Comparison of ENCODE assay signal across 13 cellular contexts in the genomic region with DNA sequence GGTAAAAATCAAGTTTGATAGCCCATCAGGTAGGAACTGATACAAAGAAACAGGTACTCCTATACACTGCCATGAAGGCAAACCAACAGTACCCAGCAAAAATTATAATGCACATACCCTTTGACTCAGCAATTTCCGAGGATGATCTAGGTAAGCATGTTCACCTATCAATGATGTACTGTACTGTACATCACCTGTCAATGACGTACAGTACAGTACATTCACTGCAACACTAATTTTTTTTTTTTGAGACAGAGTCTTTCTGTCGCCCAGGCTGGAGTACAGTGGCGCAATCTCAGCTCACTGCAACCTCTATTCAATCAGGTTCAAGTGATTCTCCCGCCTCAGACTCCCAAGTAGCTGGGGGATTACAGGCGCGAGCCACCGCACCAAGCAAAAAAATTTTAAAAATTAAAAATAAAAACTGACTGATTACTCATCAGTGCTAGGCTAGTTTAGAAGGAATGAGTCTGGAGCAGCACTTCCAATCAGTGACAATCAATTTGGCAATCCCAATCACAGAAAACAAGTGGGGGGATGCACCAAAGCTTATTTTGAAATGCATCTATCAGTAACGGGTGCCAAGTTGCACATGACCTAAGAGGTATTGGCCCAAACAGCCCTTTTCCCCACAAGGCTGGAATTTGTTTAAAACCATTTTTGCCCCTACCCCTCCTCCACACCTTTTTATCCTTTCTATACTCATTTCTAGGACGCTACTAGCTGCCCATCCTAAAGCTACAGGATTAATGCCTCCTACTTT. TPM values are rescaled to one million over a fixed set of nuclear protein-coding genes. Genes with fewer than 3 reads are reported as not detected.
DNase-seq lines count a peak whose midpoint lies in the region; ATAC-seq, FAIRE-seq and TF ChIP-seq lines count a peak whose summit lies in the region.
"Had no signal": no experiment of that assay in that cellular context is flagged by ENCODE, and none has a peak within 500 bp of the region (broad histone marks: within the 10 kb centered on the region; RNA-seq: fewer than 3 reads in every experiment).

No MANE protein-coding gene starts in this region.

- DNase-seq in A549 (ENCODE audit: low read depth in 1 of 2, low spot score in 1 of 2) (no peak), foreskin keratinocyte (peak in 1 of 2 donors; percentile 42), OCI-M2 (lab: John Stamatoyannopoulos, UW; ENCODE audit: unreplicated experiment) (no peak), prostate gland (ENCODE audit: low spot score) (no peak)
- DNase-seq in CD8-positive, alpha-beta memory T cell, result no peak
- no peak for DNase-seq in activated CD4-positive, alpha-beta T cell treated with anti-CD3 and anti-CD28 coated beads, Interleukin-2, amount 50 U/mL, for 4 hours
- DNase-seq: amygdala, C1 segment of cervical spinal cord, retina had no signal

- CTCF ChIA-PET in A549 (lab: Yijun Ruan, JAX), result interaction anchor here (0.6 to 26.7 kb wide), 11 partner anchors 8 to 426 kb away, joined by 3 to 423 read pairs (median 5); a partner anchor contains a TSS
- CTCF ChIA-PET in CD8-positive, alpha-beta memory T cell (lab: Charles Lee), result interaction anchor here (0.8 to 3.9 kb wide), 15 partner anchors 9 to 209 kb away, joined by 3 to 26 read pairs (median 4); a partner anchor contains a TSS

- TF ChIP-seq CTCF in A549 (IDR thresholded peaks at IDR 0.05), result no peak
- no peak for TF ChIP-seq CTCF in VCaP (conservative IDR thresholded peaks at IDR 0.05)
- no peak for TF ChIP-seq CTCF in foreskin keratinocyte (conservative IDR thresholded peaks at IDR 0.05)
- TF ChIP-seq CTCF in prostate gland (IDR thresholded peaks at IDR 0.05), result no peak

- peaks cover 24 to 83% (median 32%) of the 10 kb centered on the region in 3 donors for H3K36me3 Mint-ChIP-seq in CD8-positive, alpha-beta memory T cell

- H3K27me3 Mint-ChIP-seq in CD8-positive, alpha-beta memory T cell, result no peaks in the 10 kb centered on the region
- H3K27me3 Mint-ChIP-seq: type B pancreatic cell had no signal

- ATAC-seq in A549 (peak in 1 of 2 experiments; percentile 11; a peak in 3 of 6 replicates), foreskin keratinocyte (peak; percentile 43), GM19035 (IDR thresholded peaks at IDR 0.05; ENCODE audit: unreplicated experiment) (no peak)

- no peak for FAIRE-seq in A549 (lab: Jason Lieb, UNC)

- 90% methylated on average over 10 of the region's 10 CpGs for WGBS in A549 (ENCODE audit: missing lambda C conversion rate)
- WGBS in prostate gland, result 87% methylated on average over 10 of the region's 10 CpGs

- H3K27me3 ChIP-seq in CD8-positive, alpha-beta memory T cell (ENCODE audit: insufficient read depth, low read length, poor library complexity, severe bottlenecking), result no peaks in the 10 kb centered on the region
- H3K27me3 ChIP-seq in foreskin keratinocyte (no peaks in the 10 kb centered on the region), prostate gland (replicated peaks; ENCODE audit: insufficient read depth) (no peaks in the 10 kb centered on the region)

- intact Hi-C loops in prostate gland (cut with DNase I), result loop anchor here (5.0 kb wide), 1 partner anchor 206 kb away; no protein-coding TSS in a partner anchor

- H3K4me1 Mint-ChIP-seq in CD8-positive, alpha-beta memory T cell, result peaks cover 64 to 87% (median 86%) of the 10 kb centered on the region in 3 donors

- peaks cover 48% of the 10 kb centered on the region for H3K36me3 ChIP-seq in CD8-positive, alpha-beta memory T cell (ENCODE audit: insufficient read depth, low read length)
- no peaks in the 10 kb centered on the region for H3K36me3 ChIP-seq in prostate gland

- peaks cover 43% of the 10 kb centered on the region for H3K4me1 ChIP-seq in A549
- H3K4me1 ChIP-seq in CD8-positive, alpha-beta memory T cell (ENCODE audit: insufficient read depth, low read length), result peaks cover 45% of the 10 kb centered on the region
- H3K4me1 ChIP-seq in foreskin keratinocyte, result peaks cover 6% of the 10 kb centered on the region
- H3K4me1 ChIP-seq in prostate gland (replicated peaks), result peaks cover 3% of the 10 kb centered on the region

- H3K9me3 Mint-ChIP-seq in CD8-positive, alpha-beta memory T cell, result no peaks in the 10 kb centered on the region
- H3K9me3 Mint-ChIP-seq: type B pancreatic cell had no signal

- H3K9me3 ChIP-seq in A549 (peaks cover 4% of the 10 kb centered on the region; the same call in 1 of the 3 replicates), prostate gland (no peaks in the 10 kb centered on the region)
- no peaks in the 10 kb centered on the region for H3K9me3 ChIP-seq in CD8-positive, alpha-beta memory T cell (ENCODE audit: low read length)

- peak overlapping the region in 5 of 8 donors; percentile 25 to 99 (median 41) for H3K27ac Mint-ChIP-seq in CD8-positive, alpha-beta memory T cell

- POLR2A ChIA-PET in A549 (lab: Yijun Ruan, JAX), result interaction anchor here (1.2 to 6.7 kb wide), 3 partner anchors 8 to 161 kb away, joined by 3 to 90 read pairs (median 8); a partner anchor contains a TSS
- POLR2A ChIA-PET in CD8-positive, alpha-beta memory T cell (lab: Charles Lee), result interaction anchor here (0.6 to 3.3 kb wide), 3 partner anchors 8 to 162 kb away, joined by 3 to 26 read pairs (median 3); a partner anchor contains a TSS

- H3K4me3 Mint-ChIP-seq in CD8-positive, alpha-beta memory T cell, result peak overlapping the region in 2 of 7 donors; percentile 8 to 60
- H3K4me3 Mint-ChIP-seq: type B pancreatic cell had no signal

- H3K27ac ChIP-seq in A549, result no peak overlapping the region
- H3K27ac ChIP-seq in CD8-positive, alpha-beta memory T cell (ENCODE audit: low read depth, low read length), result no peak overlapping the region
- H3K27ac ChIP-seq in VCaP, result peak overlapping the region; percentile 25
- H3K27ac ChIP-seq in foreskin keratinocyte, result no peak overlapping the region
- no peak overlapping the region for H3K27ac ChIP-seq in prostate gland

- no peak for TF ChIP-seq RAD21 in A549 (conservative IDR thresholded peaks at IDR 0.05 in 1 of 2, IDR thresholded peaks at IDR 0.05 in 1 of 2)

- no peak for TF ChIP-seq POLR2A in A549 (IDR thresholded peaks at IDR 0.05; ENCODE audit: low read length)
- no peak for TF ChIP-seq POLR2A in prostate gland (IDR thresholded peaks at IDR 0.05)

- no peak for TF ChIP-seq EP300 in A549 (IDR thresholded peaks at IDR 0.05)

- no peak overlapping the region for H3K4me3 ChIP-seq in A549
- H3K4me3 ChIP-seq in CD8-positive, alpha-beta memory T cell (ENCODE audit: low read length), result no peak overlapping the region
- H3K4me3 ChIP-seq in prostate gland, result no peak overlapping the region
- H3K4me3 ChIP-seq: SK-N-MC had no signal

- no peak overlapping the region for H3K4me2 ChIP-seq in A549

TF ChIP-seq in A549, 52 proteins besides CTCF, POLR2A, EP300 and RAD21 (continues in another document):
- peak; percentile 86; the same call in 1 of the 2 replicates for TF ChIP-seq TP53 (CRISPR knock-in tag; IDR thresholded peaks at IDR 0.05)
- TF ChIP-seq CBX8 (IDR thresholded peaks at IDR 0.05), result no peak
- no peak for TF ChIP-seq CBX2 (IDR thresholded peaks at IDR 0.05; ENCODE audit: borderline replicate concordance, low read depth)
- no peak for TF ChIP-seq MYC (IDR thresholded peaks at IDR 0.05; ENCODE audit: borderline replicate concordance, low read length)
- TF ChIP-seq, protein P1, sequence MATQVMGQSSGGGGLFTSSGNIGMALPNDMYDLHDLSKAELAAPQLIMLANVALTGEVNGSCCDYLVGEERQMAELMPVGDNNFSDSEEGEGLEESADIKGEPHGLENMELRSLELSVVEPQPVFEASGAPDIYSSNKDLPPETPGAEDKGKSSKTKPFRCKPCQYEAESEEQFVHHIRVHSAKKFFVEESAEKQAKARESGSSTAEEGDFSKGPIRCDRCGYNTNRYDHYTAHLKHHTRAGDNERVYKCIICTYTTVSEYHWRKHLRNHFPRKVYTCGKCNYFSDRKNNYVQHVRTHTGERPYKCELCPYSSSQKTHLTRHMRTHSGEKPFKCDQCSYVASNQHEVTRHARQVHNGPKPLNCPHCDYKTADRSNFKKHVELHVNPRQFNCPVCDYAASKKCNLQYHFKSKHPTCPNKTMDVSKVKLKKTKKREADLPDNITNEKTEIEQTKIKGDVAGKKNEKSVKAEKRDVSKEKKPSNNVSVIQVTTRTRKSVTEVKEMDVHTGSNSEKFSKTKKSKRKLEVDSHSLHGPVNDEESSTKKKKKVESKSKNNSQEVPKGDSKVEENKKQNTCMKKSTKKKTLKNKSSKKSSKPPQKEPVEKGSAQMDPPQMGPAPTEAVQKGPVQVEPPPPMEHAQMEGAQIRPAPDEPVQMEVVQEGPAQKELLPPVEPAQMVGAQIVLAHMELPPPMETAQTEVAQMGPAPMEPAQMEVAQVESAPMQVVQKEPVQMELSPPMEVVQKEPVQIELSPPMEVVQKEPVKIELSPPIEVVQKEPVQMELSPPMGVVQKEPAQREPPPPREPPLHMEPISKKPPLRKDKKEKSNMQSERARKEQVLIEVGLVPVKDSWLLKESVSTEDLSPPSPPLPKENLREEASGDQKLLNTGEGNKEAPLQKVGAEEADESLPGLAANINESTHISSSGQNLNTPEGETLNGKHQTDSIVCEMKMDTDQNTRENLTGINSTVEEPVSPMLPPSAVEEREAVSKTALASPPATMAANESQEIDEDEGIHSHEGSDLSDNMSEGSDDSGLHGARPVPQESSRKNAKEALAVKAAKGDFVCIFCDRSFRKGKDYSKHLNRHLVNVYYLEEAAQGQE (IDR thresholded peaks at IDR 0.05), result no peak
- TF ChIP-seq MAZ (IDR thresholded peaks at IDR 0.05; ENCODE audit: borderline replicate concordance, low read depth, low read length), result no peak
- TF ChIP-seq HEYL (CRISPR knock-in tag; IDR thresholded peaks at IDR 0.05), result no peak
- no peak for TF ChIP-seq ZC3H11A (IDR thresholded peaks at IDR 0.05)

RNA-seq across cellular contexts. Expression of a gene that starts 8.2 kb away (rescaled TPM):
- 356 and 544 TPM in 2 replicates for polyA plus RNA-seq in A549 (2011; rRNA removed)
- 225 and 298 TPM in 2 replicates for polyA plus RNA-seq in A549 (2012; cell fraction: cytosol; rRNA removed)
- 157 and 250 TPM in 2 replicates for polyA plus RNA-seq in A549 (2012; cell fraction: nucleus; rRNA removed)
- polyA plus RNA-seq in A549 (2017; fragmentation: RNase III; extraction: RNeasy Plus Mini Kit Qiagen cat#74134 plus additional on column Dnase treatment), result 355 to 422 TPM (median 397 TPM) in 3 replicates
- polyA minus RNA-seq in A549 (2011; rRNA and poly(A)+ RNA removed), result 287 and 351 TPM in 2 replicates
- 100 to 1,000 TPM; 378 to 381 TPM for total RNA-seq in CD8-positive, alpha-beta memory T cell
- polyA plus RNA-seq in CD8-positive, alpha-beta memory T cell, result 200 TPM
- 233 and 247 TPM in 2 replicates for total RNA-seq in foreskin keratinocyte
- 231 and 250 TPM in 2 replicates for polyA plus RNA-seq in foreskin keratinocyte
- total RNA-seq in prostate gland, result 10 to 100 TPM; 73.2 to 84.4 TPM

RNA-seq across cellular contexts. Expression of a gene that starts 35.0 kb away (rescaled TPM):
- 46.7 and 51.2 TPM in 2 replicates for polyA plus RNA-seq in A549 (2011; rRNA removed)
- 19.8 and 22.5 TPM in 2 replicates for polyA plus RNA-seq in A549 (2012; cell fraction: cytosol; rRNA removed)
- polyA plus RNA-seq in A549 (2012; cell fraction: nucleus; rRNA removed), result 4.4 and 8.1 TPM in 2 replicates
- polyA plus RNA-seq in A549 (2017; fragmentation: RNase III; extraction: RNeasy Plus Mini Kit Qiagen cat#74134 plus additional on column Dnase treatment), result 53.2 to 59.0 TPM (median 53.5 TPM) in 3 replicates
- polyA minus RNA-seq in A549 (2011; rRNA and poly(A)+ RNA removed), result 8.5 and 12.0 TPM in 2 replicates
- 10 to 100 TPM; 40.6 to 45.2 TPM for total RNA-seq in CD8-positive, alpha-beta memory T cell
- 11.9 TPM for polyA plus RNA-seq in CD8-positive, alpha-beta memory T cell
- total RNA-seq in foreskin keratinocyte, result 21.4 and 22.6 TPM in 2 replicates
- 24.1 and 32.0 TPM in 2 replicates for polyA plus RNA-seq in foreskin keratinocyte
- total RNA-seq in prostate gland, result 1 to 10 TPM; 4.4 to 8.5 TPM
